ENCODE assay signal across 8 cellular contexts in genomic region chr11:66126808-66127555, GRCh38. TPM values are rescaled to one million over a fixed set of nuclear protein-coding genes. Genes with fewer than 3 reads are reported as not detected.
A peak's percentile ranks its signal among the peaks of the same experiment; 100 is the strongest.
DNase-seq lines count a peak whose midpoint lies in the region; ATAC-seq lines count a peak whose summit lies in the region.

No MANE protein-coding gene starts in this region.

- peak overlapping the region; percentile 71 for H3K27ac ChIP-seq in effector memory CD4-positive, alpha-beta T cell (ENCODE audit: insufficient read depth, low read length, poor library complexity, severe bottlenecking)
- H3K27ac ChIP-seq in muscle layer of duodenum (ENCODE audit: low read length), result peak overlapping the region; percentile 56

- H3K27me3 Mint-ChIP-seq in activated CD4-positive, alpha-beta memory T cell treated with anti-CD3 and anti-CD28 coated beads, Interleukin-2, amount 10 ng/mL, durations not matched to agents 7 days and 5 days, result no peaks in the 10 kb centered on the region

- H3K27ac Mint-ChIP-seq in activated CD4-positive, alpha-beta memory T cell treated with anti-CD3 and anti-CD28 coated beads, Interleukin-2, amount 10 ng/mL, durations not matched to agents 7 days and 5 days, result peak overlapping the region; percentile 82

- H3K9me3 Mint-ChIP-seq in activated CD4-positive, alpha-beta memory T cell treated with anti-CD3 and anti-CD28 coated beads, Interleukin-2, amount 10 ng/mL, durations not matched to agents 7 days and 5 days, result no peaks in the 10 kb centered on the region

- H3K9me3 ChIP-seq in effector memory CD4-positive, alpha-beta T cell (ENCODE audit: control insufficient read depth, low read length), result no peaks in the 10 kb centered on the region
- no peaks in the 10 kb centered on the region for H3K9me3 ChIP-seq in muscle layer of duodenum (ENCODE audit: control insufficient read depth in 1 of 2, low read length in 2 of 2)

- peak; percentile 60 for ATAC-seq in GM18868 (IDR thresholded peaks at IDR 0.05; ENCODE audit: unreplicated experiment)

- H3K36me3 Mint-ChIP-seq in activated CD4-positive, alpha-beta memory T cell treated with anti-CD3 and anti-CD28 coated beads, Interleukin-2, amount 10 ng/mL, durations not matched to agents 7 days and 5 days (ENCODE audit: low read depth), result no peaks in the 10 kb centered on the region

- POLR2A ChIA-PET in activated CD4-positive, alpha-beta memory T cell treated with anti-CD3 and anti-CD28 coated beads, Interleukin-2, amount 10 ng/mL, durations not matched to agents 7 days and 5 days (lab: Charles Lee), result interaction anchor here (0.6 to 4.0 kb wide), 12 partner anchors 9 to 125 kb away, joined by 3 to 21 read pairs (median 6); partner anchors contain the start of genes BANF1, EIF1AD and SF3B2

- H3K4me1 Mint-ChIP-seq in activated CD4-positive, alpha-beta memory T cell treated with anti-CD3 and anti-CD28 coated beads, Interleukin-2, amount 10 ng/mL, durations not matched to agents 7 days and 5 days, result peaks cover 52% of the 10 kb centered on the region

- peaks cover 23% of the 10 kb centered on the region for H3K4me1 ChIP-seq in effector memory CD4-positive, alpha-beta T cell (ENCODE audit: control insufficient read depth, insufficient read depth, low read length, poor library complexity, severe bottlenecking)
- peaks cover 13 to 19% of the 10 kb centered on the region in 2 donors for H3K4me1 ChIP-seq in muscle layer of duodenum (ENCODE audit: control insufficient read depth in 1 of 2, insufficient read depth in 2 of 2, low read length in 2 of 2)

- H3K4me3 Mint-ChIP-seq in activated CD4-positive, alpha-beta memory T cell treated with anti-CD3 and anti-CD28 coated beads, Interleukin-2, amount 10 ng/mL, durations not matched to agents 7 days and 5 days, result peak overlapping the region; percentile 35

- H3K27me3 ChIP-seq in effector memory CD4-positive, alpha-beta T cell (replicated peaks; ENCODE audit: control insufficient read depth, insufficient read depth, low read length, poor library complexity, severe bottlenecking), result no peaks in the 10 kb centered on the region
- no peaks in the 10 kb centered on the region for H3K27me3 ChIP-seq in muscle layer of duodenum (ENCODE audit: low read depth, low read length)

- no peaks in the 10 kb centered on the region for H3K36me3 ChIP-seq in effector memory CD4-positive, alpha-beta T cell (ENCODE audit: control insufficient read depth, insufficient read depth, low read length)
- H3K36me3 ChIP-seq in muscle layer of duodenum (ENCODE audit: control insufficient read depth in 1 of 2, insufficient read depth in 2 of 2, low read length in 2 of 2), result no peaks in the 10 kb centered on the region

- CTCF ChIA-PET in activated CD4-positive, alpha-beta memory T cell treated with anti-CD3 and anti-CD28 coated beads, Interleukin-2, amount 10 ng/mL, durations not matched to agents 7 days and 5 days (lab: Charles Lee), result interaction anchor here (0.8 to 2.2 kb wide), 9 partner anchors 8 to 132 kb away, joined by 3 to 17 read pairs (median 4); no protein-coding TSS in a partner anchor

- DNase-seq in NCI-H1105 treated with DMSO at 0.1 percent for 48 hours (lab: John Stamatoyannopoulos, UW) (peak; percentile 38), GM19240 (ENCODE audit: insufficient read length, low spot score) (no peak), iPS-NIHi7 (ENCODE audit: extremely low spot score) (no peak)
- DNase-seq in activated CD4-positive, alpha-beta memory T cell treated with anti-CD3 and anti-CD28 coated beads, Interleukin-2, amount 10 ng/mL, durations not matched to agents 7 days and 5 days, result peak; percentile 62
- peak; percentile 20 to 45 (median 24) for DNase-seq in effector memory CD4-positive, alpha-beta T cell
- peak; percentile 38 to 44 for DNase-seq in stimulated activated CD8-positive, alpha-beta memory T cell treated with anti-CD3 and anti-CD28 coated beads, Interleukin-7, amount 100 ng/mL, for 4 hours (ENCODE audit: low read depth in 2 of 2)

- peak overlapping the region; percentile 32 for H3K4me3 ChIP-seq in effector memory CD4-positive, alpha-beta T cell (ENCODE audit: insufficient read depth, low read depth, low read length, poor library complexity, severe bottlenecking)
- H3K4me3 ChIP-seq in muscle layer of duodenum (ENCODE audit: low read depth in 1 of 2, low read length in 2 of 2), result peak overlapping the region in 1 of 2 donors; percentile 42

RNA-seq across cellular contexts. Expression of gene PACS1, which starts 56.9 kb away (rescaled TPM):
- total RNA-seq in activated CD4-positive, alpha-beta memory T cell treated with anti-CD3 and anti-CD28 coated beads, Interleukin-2, amount 10 ng/mL, durations not matched to agents 7 days and 5 days, result 10 to 100 TPM; 86.4 to 95.0 TPM

Comparison
In these comparisons a context has a peak if more than half of its experiments do, and no peak if none do; other contexts are left out.
1. DNase-seq: peak in NCI-H1105 treated with DMSO at 0.1 percent for 48 hours (single experiment), activated CD4-positive, alpha-beta memory T cell treated with anti-CD3 and anti-CD28 coated beads, Interleukin-2, amount 10 ng/mL, durations not matched to agents 7 days and 5 days (single experiment), effector memory CD4-positive, alpha-beta T cell (3 of 3) and stimulated activated CD8-positive, alpha-beta memory T cell treated with anti-CD3 and anti-CD28 coated beads, Interleukin-7, amount 100 ng/mL, for 4 hours (2 of 2); none in GM19240 (single experiment) and iPS-NIHi7 (single experiment).